8 cellular contexts compared by ENCODE assay signal in the genomic region with DNA sequence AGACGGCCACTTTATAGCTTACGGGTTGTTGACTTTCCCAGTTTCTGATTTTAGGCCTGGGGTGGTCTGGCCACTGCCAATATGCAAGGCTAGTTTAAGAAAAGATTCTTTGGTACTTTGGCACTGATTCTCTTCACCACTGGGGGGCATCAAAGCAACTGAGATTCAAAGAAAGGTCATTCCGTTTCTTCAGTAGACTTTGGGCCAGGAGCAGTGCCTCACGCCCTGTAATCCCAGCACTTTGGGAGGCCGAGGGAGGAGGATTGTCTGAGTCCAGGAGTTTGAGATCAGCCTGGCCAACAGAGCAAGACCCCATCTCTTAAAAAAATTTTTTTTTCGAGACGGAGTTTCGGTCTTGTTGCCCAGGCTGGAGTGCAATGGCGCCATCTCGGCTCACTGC. TPM values are rescaled to one million over a fixed set of nuclear protein-coding genes. Genes with fewer than 3 reads are reported as not detected.
DNase-seq lines count a peak whose midpoint lies in the region; ATAC-seq and TF ChIP-seq lines count a peak whose summit lies in the region.

No MANE protein-coding gene starts in this region.

- H3K27me3 Mint-ChIP-seq in natural killer cell (ENCODE audit: low read depth in 2 of 2), result no peaks in the 10 kb centered on the region
- H3K27me3 Mint-ChIP-seq in natural killer cell treated with Interleukin-12 subunit alpha and Interleukin-12 subunit beta and Interleukin-15 and Interleukin-18, amount 100 ng/mL, for 72 hours, result no peaks in the 10 kb centered on the region
- no peaks in the 10 kb centered on the region for H3K27me3 Mint-ChIP-seq in chondrocyte (ENCODE audit: low read depth)
- no peaks in the 10 kb centered on the region for H3K27me3 Mint-ChIP-seq in mesothelial cell of epicardium (ENCODE audit: low read depth)

- ATAC-seq in natural killer cell (peak in 2 of 3 donors; percentile 64 to 65), HG03159 (IDR thresholded peaks at IDR 0.05; ENCODE audit: unreplicated experiment) (no peak), GM19395 (IDR thresholded peaks at IDR 0.05; ENCODE audit: unreplicated experiment) (no peak), HG03039 (IDR thresholded peaks at IDR 0.05; ENCODE audit: unreplicated experiment) (no peak)
- ATAC-seq in natural killer cell treated with Interleukin-12 subunit alpha and Interleukin-12 subunit beta and Interleukin-15 and Interleukin-18, amount 100 ng/mL, for 72 hours, result no peak

- peak; percentile 49 for TF ChIP-seq CTCF in natural killer cell (IDR thresholded peaks at IDR 0.05)
- peak; percentile 82 for TF ChIP-seq CTCF in OCI-LY7 (conservative IDR thresholded peaks at IDR 0.05; ENCODE audit: low read length)
- peak; percentile 75 for TF ChIP-seq CTCF in chondrocyte (IDR thresholded peaks at IDR 0.05)
- peak; percentile 54 for TF ChIP-seq CTCF in mesothelial cell of epicardium (IDR thresholded peaks at IDR 0.05; ENCODE audit: unreplicated experiment)

- no peak overlapping the region for H3K4me3 ChIP-seq in OCI-LY7 (ENCODE audit: low read depth, low read length, poor library complexity, severe bottlenecking)

- intact Hi-C loops in natural killer cell (cut with micrococcal nuclease) (no loop called here), OCI-LY7 (cut with micrococcal nuclease; ENCODE audit: unreplicated experiment) (loop anchor here (2.0 kb wide), 1 partner anchor 148 kb away; a partner anchor contains a TSS)

- H3K4me1 ChIP-seq in OCI-LY7 (ENCODE audit: insufficient read depth, low read length, poor library complexity, severe bottlenecking), result no peaks in the 10 kb centered on the region

- CTCF ChIA-PET in OCI-LY7 (lab: Charles Lee; ENCODE audit: unreplicated experiment), result interaction anchor here (1.0 kb wide), 1 partner anchor 22 kb away, joined by 3 read pairs; no protein-coding TSS in a partner anchor

- H3K27ac Mint-ChIP-seq in natural killer cell (no peak overlapping the region), chondrocyte (ENCODE audit: unreplicated experiment) (no peak overlapping the region), mesothelial cell of epicardium (no peak overlapping the region)
- H3K27ac Mint-ChIP-seq in natural killer cell treated with Interleukin-12 subunit alpha and Interleukin-12 subunit beta and Interleukin-15 and Interleukin-18, amount 100 ng/mL, for 72 hours, result no peak overlapping the region

- peaks cover 98% of the 10 kb centered on the region for H3K36me3 ChIP-seq in OCI-LY7 (ENCODE audit: insufficient read depth, low read length)

- H3K9me3 ChIP-seq in OCI-LY7 (ENCODE audit: low read length), result no peaks in the 10 kb centered on the region

- H3K27ac ChIP-seq in OCI-LY7 (ENCODE audit: low read depth, low read length, poor library complexity, severe bottlenecking), result no peak overlapping the region

- no TSS peak for BruUV-seq in OCI-LY7 (replicated peaks; lab: Mats Ljungman, UMichigan)

- DNase-seq in natural killer cell (no peak), OCI-LY7 (ENCODE audit: low spot score) (peak; percentile 55), chondrocyte (ENCODE audit: low spot score) (no peak), mesothelial cell of epicardium (ENCODE audit: low spot score in 2 of 2, unreplicated experiment in 2 of 2) (no peak)
- DNase-seq in natural killer cell treated with Interleukin-12 subunit alpha and Interleukin-12 subunit beta and Interleukin-15 and Interleukin-18, amount 100 ng/mL, for 72 hours (ENCODE audit: low spot score), result no peak

- H2AFZ ChIP-seq in OCI-LY7 (ENCODE audit: low read length), result no peak overlapping the region

- H4K20me1 ChIP-seq in OCI-LY7 (ENCODE audit: insufficient read depth, low read length), result no peaks in the 10 kb centered on the region

- no peaks in the 10 kb centered on the region for H3K9me2 ChIP-seq in OCI-LY7 (ENCODE audit: insufficient read depth, low read length)

- H3K4me1 Mint-ChIP-seq in natural killer cell (no peaks in the 10 kb centered on the region), chondrocyte (ENCODE audit: low read depth) (no peaks in the 10 kb centered on the region), mesothelial cell of epicardium (no peaks in the 10 kb centered on the region)
- no peaks in the 10 kb centered on the region for H3K4me1 Mint-ChIP-seq in natural killer cell treated with Interleukin-12 subunit alpha and Interleukin-12 subunit beta and Interleukin-15 and Interleukin-18, amount 100 ng/mL, for 72 hours (ENCODE audit: low read depth in 2 of 2)

- no peak overlapping the region for H3K4me2 ChIP-seq in OCI-LY7 (ENCODE audit: low read length)

- no peaks in the 10 kb centered on the region for H3K9me3 Mint-ChIP-seq in natural killer cell
- no peaks in the 10 kb centered on the region for H3K9me3 Mint-ChIP-seq in natural killer cell treated with Interleukin-12 subunit alpha and Interleukin-12 subunit beta and Interleukin-15 and Interleukin-18, amount 100 ng/mL, for 72 hours
- H3K9me3 Mint-ChIP-seq in chondrocyte (ENCODE audit: low read depth), result peaks cover 11% of the 10 kb centered on the region
- peaks cover 13% of the 10 kb centered on the region for H3K9me3 Mint-ChIP-seq in mesothelial cell of epicardium

- peaks cover 40% of the 10 kb centered on the region for H3K36me3 Mint-ChIP-seq in natural killer cell
- peaks cover 38% of the 10 kb centered on the region for H3K36me3 Mint-ChIP-seq in natural killer cell treated with Interleukin-12 subunit alpha and Interleukin-12 subunit beta and Interleukin-15 and Interleukin-18, amount 100 ng/mL, for 72 hours
- H3K36me3 Mint-ChIP-seq in chondrocyte (ENCODE audit: low read depth), result peaks cover 32% of the 10 kb centered on the region
- peaks cover 52% of the 10 kb centered on the region for H3K36me3 Mint-ChIP-seq in mesothelial cell of epicardium

- POLR2A ChIA-PET in OCI-LY7 (lab: Charles Lee), result no interaction called here

- H3K4me3 Mint-ChIP-seq in natural killer cell (no peak overlapping the region), chondrocyte (ENCODE audit: unreplicated experiment) (no peak overlapping the region), mesothelial cell of epicardium (no peak overlapping the region)
- H3K4me3 Mint-ChIP-seq in natural killer cell treated with Interleukin-12 subunit alpha and Interleukin-12 subunit beta and Interleukin-15 and Interleukin-18, amount 100 ng/mL, for 72 hours, result no peak overlapping the region

- H3K79me2 ChIP-seq in OCI-LY7 (ENCODE audit: insufficient read depth, low read depth, low read length), result no peaks in the 10 kb centered on the region

RNA-seq across cellular contexts. Expression of a gene that starts 53.0 kb away (rescaled TPM):
- 100 to 1,000 TPM in 1 of 3 donors, 10 to 100 TPM in 2; 70.9 to 101 (median 98.9) TPM for total RNA-seq in natural killer cell
- total RNA-seq in natural killer cell treated with Interleukin-12 subunit alpha and Interleukin-12 subunit beta and Interleukin-15 and Interleukin-18, amount 100 ng/mL, for 72 hours, result 100 to 1,000 TPM; 144 to 169 TPM
- 55.5 and 90.2 TPM in 2 replicates for total RNA-seq in OCI-LY7 (2014; rRNA removed; shearing (Covaris generic))
- total RNA-seq in OCI-LY7 (2022), result 184 and 196 TPM in 2 replicates
- total RNA-seq in chondrocyte, result 56.6 to 92.6 TPM (median 57.6 TPM) in 3 replicates
- 91.2 to 98.0 TPM (median 94.2 TPM) in 3 replicates for total RNA-seq in mesothelial cell of epicardium

RNA-seq across cellular contexts. Expression of a gene that starts 53.1 kb away (rescaled TPM):
- total RNA-seq in natural killer cell (10 to 100 TPM; 20.3 to 37.8 (median 24.3) TPM), OCI-LY7 (2022) (33.5 and 36.4 TPM in 2 replicates), chondrocyte (8.4 to 12.4 TPM (median 10.7 TPM) in 3 replicates), mesothelial cell of epicardium (21.9 to 24.9 TPM (median 24.5 TPM) in 3 replicates)
- 10 to 100 TPM; 28.4 to 35.7 TPM for total RNA-seq in natural killer cell treated with Interleukin-12 subunit alpha and Interleukin-12 subunit beta and Interleukin-15 and Interleukin-18, amount 100 ng/mL, for 72 hours
- 21.3 and 27.5 TPM in 2 replicates for total RNA-seq in OCI-LY7 (2014; rRNA removed; shearing (Covaris generic))

Comparison
In these comparisons a context has a peak if more than half of its experiments do, and no peak if none do; other contexts are left out.
1. ATAC-seq: peak in natural killer cell (2 of 3); none in natural killer cell treated with Interleukin-12 subunit alpha and Interleukin-12 subunit beta and Interleukin-15 and Interleukin-18, amount 100 ng/mL, for 72 hours (0 of 2), HG03159 (single experiment), GM19395 (single experiment) and HG03039 (single experiment).
2. Peak in every context shown above with its lines, with median percentiles within 50 percentile points of each other: CTCF ChIP-seq.